Comparison of ENCODE assay signal across 9 cellular contexts in the genomic region with DNA sequence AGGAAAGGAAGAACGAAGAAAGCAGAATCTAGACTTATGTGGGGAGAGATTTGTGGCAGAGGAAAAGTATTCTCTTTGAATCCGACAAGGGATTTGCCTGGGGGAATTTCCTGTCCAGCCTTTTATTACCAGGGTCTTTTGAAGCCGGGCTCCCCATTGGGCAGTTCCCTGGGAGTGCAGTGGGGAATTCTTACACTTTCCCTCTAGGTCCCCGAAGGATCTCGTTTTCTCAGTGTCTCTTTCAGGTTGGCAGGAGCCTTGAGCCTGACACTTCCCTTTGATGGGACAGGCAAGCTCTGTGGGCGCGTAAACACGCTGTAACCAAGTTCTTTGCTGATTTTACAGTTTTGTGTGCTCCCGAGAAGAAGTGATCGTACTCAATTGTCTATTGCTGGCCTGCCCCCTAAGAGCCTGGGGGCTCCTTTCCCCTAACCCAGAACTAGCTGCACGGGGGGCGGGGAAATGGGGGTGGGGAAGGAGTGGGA. TPM values are rescaled to one million over a fixed set of nuclear protein-coding genes. Genes with fewer than 3 reads are reported as not detected.
DNase-seq lines count a peak whose midpoint lies in the region; ATAC-seq and TF ChIP-seq lines count a peak whose summit lies in the region.
"Had no signal": no experiment of that assay in that cellular context is flagged by ENCODE, and none has a peak within 500 bp of the region (broad histone marks: within the 10 kb centered on the region; RNA-seq: fewer than 3 reads in every experiment).

No MANE protein-coding gene starts in this region.

- H3F3A ChIP-seq in PC-3 (ENCODE audit: low read length, unreplicated experiment) = no peaks in the 10 kb centered on the region

- H3K36me3 ChIP-seq in PC-3 (ENCODE audit: low read depth, low read length) = no peaks in the 10 kb centered on the region

- no peaks in the 10 kb centered on the region for H3K9me3 ChIP-seq in PC-3 (ENCODE audit: low read length)

- H3K79me2 ChIP-seq in PC-3 (ENCODE audit: low read length) = no peaks in the 10 kb centered on the region

- H3K9ac ChIP-seq in PC-3 (ENCODE audit: low read length) = no peak overlapping the region

- ATAC-seq in PC-3 = no peak
- no peak for ATAC-seq in sciatic nerve
- no peak for ATAC-seq in GM19328 (IDR thresholded peaks at IDR 0.05; ENCODE audit: unreplicated experiment)
- ATAC-seq: activated CD4-positive, alpha-beta T cell treated with anti-CD3 and anti-CD28 coated beads for 36 hours had no signal

- peaks cover 28% of the 10 kb centered on the region for H3K4me1 ChIP-seq in PC-3 (ENCODE audit: insufficient read depth, low read length)

- no peak overlapping the region for H3K27ac ChIP-seq in PC-3 (ENCODE audit: low read length)

- no peaks in the 10 kb centered on the region for H4K20me1 ChIP-seq in PC-3 (ENCODE audit: low read length)

- CTCF ChIA-PET in PC-3 (lab: Charles Lee) = interaction anchor here (0.5 to 1.1 kb wide), 2 partner anchors 996 to 1119 kb away, joined by 3 to 6 read pairs; no protein-coding TSS in a partner anchor

- H3K4me2 ChIP-seq in PC-3 (ENCODE audit: low read length) = peak overlapping the region; percentile 96

- POLR2A ChIA-PET in PC-3 (lab: Charles Lee; ENCODE audit: unreplicated experiment) = interaction anchor here (0.5 kb wide), 1 partner anchor 90 kb away, joined by 3 read pairs; no protein-coding TSS in a partner anchor

- TF ChIP-seq CTCF in GM12875 (IDR thresholded peaks at IDR 0.05; ENCODE audit: borderline replicate concordance, insufficient read depth, low read depth, low read length) (no peak), PC-3 (conservative IDR thresholded peaks at IDR 0.05; ENCODE audit: low read depth, low read length) (no peak)

- no TSS peak for BruUV-seq in PC-3 (replicated peaks; lab: Mats Ljungman, UMichigan)

- peak; percentile 3 for DNase-seq in PC-3
- peak; percentile 12 for DNase-seq in globus pallidus (ENCODE audit: low spot score)
- peak; percentile 57 for DNase-seq in sciatic nerve (ENCODE audit: low spot score)
- no peak for DNase-seq in NCI-H345 (lab: John Stamatoyannopoulos, UW)
- no peak for DNase-seq in OCI-M2 (lab: John Stamatoyannopoulos, UW; ENCODE audit: unreplicated experiment)
- no peak for DNase-seq in LoVo (ENCODE audit: low spot score)

- intact Hi-C loops in PC-3 (cut with micrococcal nuclease) = loop anchor here (5.0 kb wide), 5 partner anchors 39 to 479 kb away; a partner anchor contains a TSS
- intact Hi-C loops in sciatic nerve (cut with DNase I) = loop anchor here (5.0 kb wide), 1 partner anchor 824 kb away; no protein-coding TSS in a partner anchor

- no peaks in the 10 kb centered on the region for H3K9me2 ChIP-seq in PC-3 (replicated peaks; ENCODE audit: low read length)

- peaks cover 40% of the 10 kb centered on the region for H3K27me3 ChIP-seq in PC-3 (ENCODE audit: low read length)

- H3K4me3 ChIP-seq in GM12875 (ENCODE audit: low read depth, low read length) (peak overlapping the region; percentile 57), PC-3 (ENCODE audit: low read length) (peak overlapping the region; percentile 81)

- peak overlapping the region; percentile 98 for H2AFZ ChIP-seq in PC-3 (ENCODE audit: low read length)

RNA-seq across cellular contexts. Expression of a gene that starts 0.6 kb away (rescaled TPM):
- 6.2 and 6.7 TPM in 2 replicates for total RNA-seq in PC-3 (2014; rRNA removed)
- 98.0 TPM for total RNA-seq in sciatic nerve
- total RNA-seq: activated CD4-positive, alpha-beta T cell treated with anti-CD3 and anti-CD28 coated beads for 36 hours had no signal

Comparison
In these comparisons a context has a peak if more than half of its experiments do, and no peak if none do; other contexts are left out.
1. DNase-seq: peak in PC-3 (single experiment), globus pallidus (single experiment) and sciatic nerve (single experiment); none in NCI-H345 (single experiment), OCI-M2 (single experiment) and LoVo (single experiment).
2. RNA of a gene that starts 0.6 kb away (total RNA-seq): 98.0 TPM in sciatic nerve (single experiment); 6.2 to 6.7 TPM in PC-3; every median in the first group is over 10 times any median in the second.